Comparison of ENCODE assay signal across 26 cellular contexts in the genomic region with DNA sequence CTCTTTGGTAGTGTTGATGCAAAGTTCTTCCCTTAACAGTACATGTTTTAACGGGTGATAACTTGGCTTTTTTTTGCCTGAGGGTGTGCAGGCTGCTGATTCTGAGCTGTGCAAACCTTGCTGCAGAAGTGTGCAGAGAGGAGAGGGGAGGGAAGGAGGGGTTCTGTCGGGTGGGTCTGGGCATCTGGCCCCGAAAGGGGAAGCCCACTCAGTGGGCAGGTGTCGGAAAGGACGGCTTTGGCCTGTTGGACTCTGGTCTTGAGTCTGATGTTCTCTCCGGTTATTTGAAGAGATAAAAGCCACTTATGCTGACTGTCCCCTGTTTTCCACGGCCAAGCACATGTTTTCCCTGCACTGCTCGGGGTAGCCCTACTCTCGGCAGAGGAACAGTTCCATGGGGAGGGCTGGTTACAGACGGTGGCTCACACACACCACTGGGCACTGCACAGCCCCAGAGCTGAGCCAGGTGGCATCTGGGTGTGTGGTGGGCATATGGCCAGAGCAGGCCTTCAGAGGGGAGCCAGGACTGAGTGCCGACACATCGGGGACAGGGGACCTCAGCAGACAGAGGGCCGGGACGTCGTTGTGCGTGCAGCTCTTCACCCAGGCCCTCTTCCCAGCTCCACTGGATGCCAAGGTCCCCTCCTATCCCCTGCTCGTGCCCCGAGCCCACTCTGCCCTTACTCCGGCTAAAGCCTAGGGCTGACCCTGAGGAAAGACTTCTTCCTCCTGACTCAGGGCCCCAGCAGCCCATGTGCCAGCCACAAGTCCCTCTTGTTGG.
"Had no signal": no experiment of that assay in that cellular context is flagged by ENCODE, and none has a peak within 500 bp of the region (broad histone marks: within the 10 kb centered on the region; RNA-seq: fewer than 3 reads in every experiment).

No MANE protein-coding gene starts in this region.

- H3K4me3 ChIP-seq: cardiac muscle cell had no signal

- H3K4me3 Mint-ChIP-seq: activated CD4-positive, alpha-beta memory T cell treated with anti-CD3 and anti-CD28 coated beads, Interleukin-2, amount 10 ng/mL, durations not matched to agents 7 days and 5 days; activated CD4-positive, alpha-beta T cell treated with anti-CD3 and anti-CD28 coated beads for 36 hours; activated naive CD4-positive, alpha-beta T cell treated with anti-CD3 and anti-CD28 coated beads for 36 hours; activated naive CD8-positive, alpha-beta T cell; activated T-helper 17 cell treated with anti-CD3 and anti-CD28 coated beads, Interleukin-2, amount 50 U/mL, for 72 hours; T-cell had no signal

- H3K36me3 ChIP-seq: brain microvascular endothelial cell, cardiac muscle cell, WERI-Rb-1 had no signal

- H3K27ac ChIP-seq: brain microvascular endothelial cell, cardiac muscle cell, KMS-11, WERI-Rb-1 had no signal

- ATAC-seq: activated CD4-positive, alpha-beta T cell treated with anti-CD3 and anti-CD28 coated beads for 36 hours; activated T-helper 17 cell treated with anti-CD3 and anti-CD28 coated beads, Interleukin-2, amount 50 U/mL, for 72 hours; T-cell had no signal

- H3K4me2 ChIP-seq: KMS-11 had no signal

- H3K27me3 Mint-ChIP-seq: activated naive CD8-positive, alpha-beta T cell had no signal

- H3K36me3 Mint-ChIP-seq: activated naive CD8-positive, alpha-beta T cell; T-cell had no signal

- H3K4me1 Mint-ChIP-seq: activated CD4-positive, alpha-beta memory T cell treated with anti-CD3 and anti-CD28 coated beads, Interleukin-2, amount 10 ng/mL, durations not matched to agents 7 days and 5 days; activated CD4-positive, alpha-beta T cell treated with anti-CD3 and anti-CD28 coated beads for 36 hours; activated T-helper 17 cell treated with anti-CD3 and anti-CD28 coated beads, Interleukin-2, amount 50 U/mL, for 72 hours had no signal

- DNase-seq: activated CD4-positive, alpha-beta memory T cell treated with anti-CD3 and anti-CD28 coated beads, Interleukin-2, amount 10 ng/mL, durations not matched to agents 7 days and 5 days; activated CD4-positive, alpha-beta T cell treated with anti-CD3 and anti-CD28 coated beads for 36 hours; activated CD4-positive, alpha-beta T cell treated with anti-CD3 and anti-CD28 coated beads, Interleukin-2, amount 50 U/mL, for 1 hour; activated gamma-delta T cell; activated naive CD4-positive, alpha-beta T cell treated with anti-CD3 and anti-CD28 coated beads for 36 hours; activated T-cell treated with anti-CD3 and anti-CD28 coated beads for 4 hours; activated T-cell treated with anti-CD3 and anti-CD28 coated beads, Interleukin-2, amount 50 U/mL, for 48 hours; amygdala; brain microvascular endothelial cell; NCI-H1092 treated with DMSO at 0.1 percent for 48 hours; NCI-H1417 treated with DMSO at 0.1 percent for 48 hours; NCI-H1694; NCI-H2029; NCI-H2107; NCI-H2171 treated with DMSO at 0.1 percent for 48 hours; NCI-H226; NCI-H510A; SIG-M5; T-cell; T-helper 2 cell; T1000; WERI-Rb-1 had no signal

- H3K9me3 Mint-ChIP-seq: activated CD4-positive, alpha-beta memory T cell treated with anti-CD3 and anti-CD28 coated beads, Interleukin-2, amount 10 ng/mL, durations not matched to agents 7 days and 5 days; activated naive CD4-positive, alpha-beta T cell treated with anti-CD3 and anti-CD28 coated beads for 36 hours; activated T-helper 17 cell treated with anti-CD3 and anti-CD28 coated beads, Interleukin-2, amount 50 U/mL, for 72 hours; T-cell had no signal

- H3K27ac Mint-ChIP-seq: activated CD4-positive, alpha-beta memory T cell treated with anti-CD3 and anti-CD28 coated beads, Interleukin-2, amount 10 ng/mL, durations not matched to agents 7 days and 5 days; activated CD4-positive, alpha-beta T cell treated with anti-CD3 and anti-CD28 coated beads for 36 hours; activated naive CD4-positive, alpha-beta T cell treated with anti-CD3 and anti-CD28 coated beads for 36 hours; activated naive CD8-positive, alpha-beta T cell; activated T-helper 17 cell treated with anti-CD3 and anti-CD28 coated beads, Interleukin-2, amount 50 U/mL, for 72 hours; T-cell had no signal

- H3K9ac ChIP-seq: KMS-11 had no signal
